ENCODE assay signal across 8 cellular contexts in the genomic region with DNA sequence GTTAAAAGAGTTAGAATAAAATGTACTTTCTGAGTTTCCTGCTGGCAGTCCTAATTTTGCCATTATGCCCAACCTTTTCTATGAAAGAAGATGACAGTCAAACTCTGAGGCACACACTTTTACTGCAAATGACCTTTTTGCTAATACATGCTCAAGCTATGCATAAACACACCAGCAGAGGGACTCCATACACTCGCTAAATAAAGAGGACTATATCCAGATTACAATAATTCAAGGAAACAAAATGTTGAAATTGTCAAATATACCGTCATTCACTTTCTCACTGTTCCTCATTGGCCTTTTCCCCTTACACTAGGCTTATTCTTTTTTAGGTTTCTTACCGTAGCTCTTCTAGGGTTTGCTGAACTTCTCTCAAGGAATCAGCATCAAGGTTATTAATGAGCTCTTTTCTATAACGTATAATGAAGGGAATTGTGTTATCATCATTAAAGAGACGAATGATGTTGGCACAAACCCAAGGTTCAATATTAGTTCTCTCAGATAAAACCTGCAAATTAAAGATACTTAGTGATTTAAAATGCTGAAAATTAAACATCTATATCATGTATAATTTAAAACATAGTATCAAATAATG. TPM values are rescaled to one million over a fixed set of nuclear protein-coding genes. Genes with fewer than 3 reads are reported as not detected.
DNase-seq lines count a peak whose midpoint lies in the region; ATAC-seq, FAIRE-seq and TF ChIP-seq lines count a peak whose summit lies in the region.

No MANE protein-coding gene starts in this region.

- H3K27ac Mint-ChIP-seq in activated naive CD8-positive, alpha-beta T cell treated with anti-CD3 and anti-CD28 coated beads for 36 hours: no peak overlapping the region

- H3K36me3 Mint-ChIP-seq in activated naive CD8-positive, alpha-beta T cell treated with anti-CD3 and anti-CD28 coated beads for 36 hours: peaks cover 25% of the 10 kb centered on the region

- TF ChIP-seq CTCF in LNCAP (IDR thresholded peaks at IDR 0.05): peak; percentile 57

- ATAC-seq in HG02623 (IDR thresholded peaks at IDR 0.05; ENCODE audit: unreplicated experiment): no peak

- peaks cover 16% of the 10 kb centered on the region for H3K4me1 Mint-ChIP-seq in activated naive CD8-positive, alpha-beta T cell treated with anti-CD3 and anti-CD28 coated beads for 36 hours

- H3K9me3 Mint-ChIP-seq in activated naive CD8-positive, alpha-beta T cell treated with anti-CD3 and anti-CD28 coated beads for 36 hours: no peaks in the 10 kb centered on the region

- FAIRE-seq in G401.6 (lab: Jason Lieb, UNC) (peak; percentile 78), TTC549 (lab: Jason Lieb, UNC) (peak; percentile 60)

- no peaks in the 10 kb centered on the region for H3K27me3 Mint-ChIP-seq in activated naive CD8-positive, alpha-beta T cell treated with anti-CD3 and anti-CD28 coated beads for 36 hours

- DNase-seq in foreskin melanocyte (peak; percentile 41), pulmonary artery endothelial cell (ENCODE audit: low read depth, low spot score) (peak; percentile 37), T1000 (lab: John Stamatoyannopoulos, UW) (no peak)
- no peak for DNase-seq in activated naive CD8-positive, alpha-beta T cell treated with anti-CD3 and anti-CD28 coated beads for 36 hours

- no peak overlapping the region for H3K4me3 Mint-ChIP-seq in activated naive CD8-positive, alpha-beta T cell treated with anti-CD3 and anti-CD28 coated beads for 36 hours

RNA-seq across cellular contexts. Expression of a gene that starts 25.7 kb away (rescaled TPM):
- 16.3 TPM in 2 replicates for total RNA-seq in pulmonary artery endothelial cell
- total RNA-seq in activated naive CD8-positive, alpha-beta T cell treated with anti-CD3 and anti-CD28 coated beads for 36 hours: 10 to 100 TPM; 18.2 to 19.1 TPM

Comparison
In these comparisons a context has a peak if more than half of its experiments do, and no peak if none do; other contexts are left out.
1. DNase-seq: peak in foreskin melanocyte (single experiment) and pulmonary artery endothelial cell (single experiment); none in T1000 (single experiment) and activated naive CD8-positive, alpha-beta T cell treated with anti-CD3 and anti-CD28 coated beads for 36 hours (single experiment).